In the genomic region with DNA sequence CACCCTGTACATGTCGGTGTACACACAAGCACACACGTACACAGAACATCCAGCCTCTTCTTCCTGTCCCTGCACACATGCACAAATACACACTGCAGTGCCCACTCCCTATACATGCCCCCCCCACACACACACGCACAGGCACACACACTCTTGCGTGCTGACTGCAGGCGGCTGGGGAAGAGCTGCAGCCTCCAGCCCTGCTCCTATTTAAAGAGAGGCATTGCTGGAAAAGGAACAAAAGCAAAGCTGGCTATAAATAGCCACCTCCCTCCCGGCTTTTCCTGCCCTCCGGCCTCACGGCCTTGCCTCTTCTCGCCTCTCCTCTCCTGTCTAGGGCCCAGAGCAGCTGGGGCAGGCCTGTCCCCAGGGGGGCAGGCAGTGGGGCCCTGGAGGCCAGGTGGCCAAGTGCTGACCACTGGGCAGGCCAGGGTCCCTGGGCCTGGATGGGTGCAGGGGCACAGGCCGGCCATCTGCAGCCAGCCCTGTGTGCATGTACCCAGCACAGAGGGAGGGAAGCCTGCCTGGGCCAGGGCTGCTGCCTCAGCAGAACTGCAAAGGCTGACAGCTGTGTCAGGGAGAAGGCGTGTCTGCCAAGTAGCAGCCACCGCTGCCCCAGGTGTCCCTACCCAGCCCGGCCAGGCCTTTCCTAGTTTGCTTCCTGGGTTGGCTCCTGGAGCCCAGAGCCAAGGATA, we compare ENCODE assay signal across 8 cellular contexts. TPM values are rescaled to one million over a fixed set of nuclear protein-coding genes. Genes with fewer than 3 reads are reported as not detected.
DNase-seq lines count a peak whose midpoint lies in the region; ATAC-seq and TF ChIP-seq lines count a peak whose summit lies in the region.

No MANE protein-coding gene starts in this region.

- TF ChIP-seq CTCF in lower lobe of right lung (IDR thresholded peaks at IDR 0.05) (no peak), tibial nerve (IDR thresholded peaks at IDR 0.05) (no peak)

- H3K4me1 ChIP-seq in BLaER1 (peaks cover 84% of the 10 kb centered on the region), lower lobe of right lung (peaks cover 27% of the 10 kb centered on the region), tibial nerve (peaks cover 0 to 44% (median 18%) of the 10 kb centered on the region in 4 donors)

- peak; percentile 49 for DNase-seq in NCI-H1694 treated with DMSO at 0.1 percent for 48 hours (lab: John Stamatoyannopoulos, UW)
- DNase-seq in cerebellar cortex (ENCODE audit: low spot score) = peak; percentile 88
- no peak for DNase-seq in lower lobe of right lung
- no peak for DNase-seq in tibial nerve (ENCODE audit: low spot score in 2 of 2)
- no peak for DNase-seq in GM19238 (ENCODE audit: insufficient read length, low spot score)
- no peak for DNase-seq in stimulated activated CD8-positive, alpha-beta memory T cell treated with anti-CD3 and anti-CD28 coated beads, Interleukin-4, amount 100 ng/mL, for 48 hours

- ATAC-seq in lower lobe of right lung (peak; percentile 56 to 59), GM19328 (IDR thresholded peaks at IDR 0.05; ENCODE audit: unreplicated experiment) (no peak)

- H3K27me3 ChIP-seq in BLaER1 = no peaks in the 10 kb centered on the region
- peaks cover 6% of the 10 kb centered on the region for H3K27me3 ChIP-seq in lower lobe of right lung (ENCODE audit: low read depth)
- H3K27me3 ChIP-seq in tibial nerve = peaks cover 0 to 27% of the 10 kb centered on the region in 2 donors

- H3K4me3 ChIP-seq in BLaER1 (peak overlapping the region; percentile 12; the same call in 1 of the 2 replicates), lower lobe of right lung (no peak overlapping the region), tibial nerve (no peak overlapping the region)

- intact Hi-C loops in lower lobe of right lung (cut with DNase I) = no loop called here

- WGBS in tibial nerve, 2 donors = 25 to 27% methylated on average over 12 to 13 of the region's 13 CpGs

- no peak for TF ChIP-seq EP300 in tibial nerve (IDR thresholded peaks at IDR 0.05)

- peak overlapping the region; percentile 77 for H3K4me2 ChIP-seq in BLaER1

- H3K36me3 ChIP-seq in BLaER1 (0 out of 2 replicates have a peak, but pooled peaks cover 2% of the 10 kb centered on the region), lower lobe of right lung (no peaks in the 10 kb centered on the region), tibial nerve (no peaks in the 10 kb centered on the region)

- H3K27ac ChIP-seq in BLaER1 = peak overlapping the region; percentile 49
- H3K27ac ChIP-seq in lower lobe of right lung = peak overlapping the region; percentile 73
- peak overlapping the region in 3 of 4 donors; percentile 4 to 70 (median 63) for H3K27ac ChIP-seq in tibial nerve

- H3K9me3 ChIP-seq in BLaER1 = no peaks in the 10 kb centered on the region
- no peaks in the 10 kb centered on the region for H3K9me3 ChIP-seq in lower lobe of right lung
- no peaks in the 10 kb centered on the region for H3K9me3 ChIP-seq in tibial nerve

- H3K9ac ChIP-seq in BLaER1 = peak overlapping the region; percentile 11; the same call in 1 of the 2 replicates

- TF ChIP-seq POLR2A in tibial nerve (IDR thresholded peaks at IDR 0.05) = no peak

- H4K20me1 ChIP-seq in BLaER1 = peaks cover 32% of the 10 kb centered on the region

RNA-seq across cellular contexts. Expression of gene RTN4RL1, which starts 25.4 kb away (rescaled TPM):
- total RNA-seq in lower lobe of right lung (5.8 TPM), tibial nerve (10 to 100 TPM in 1 of 4 donors, 1 to 10 TPM in 3; 7.3 to 12.6 (median 7.8) TPM)

RNA-seq across cellular contexts. Expression of gene DPH1, which starts 30.2 kb away (rescaled TPM):
- total RNA-seq in lower lobe of right lung (38.0 TPM), tibial nerve (100 to 1,000 TPM in 1 of 4 donors, 10 to 100 TPM in 3; 56.3 to 137 (median 63.9) TPM)

RNA-seq across cellular contexts. Expression of gene OVCA2, which starts 42.1 kb away (rescaled TPM):
- 20.3 TPM for total RNA-seq in lower lobe of right lung
- total RNA-seq in tibial nerve = 10 to 100 TPM; 18.6 to 37.3 (median 35.0) TPM

RNA-seq across cellular contexts. Expression of gene HIC1, which starts 55.2 kb away (rescaled TPM):
- total RNA-seq in lower lobe of right lung (20.6 TPM), tibial nerve (10 to 100 TPM; 27.6 to 64.7 (median 50.0) TPM)

Comparison
In these comparisons a context has a peak if more than half of its experiments do, and no peak if none do; other contexts are left out.
1. DNase-seq: peak in NCI-H1694 treated with DMSO at 0.1 percent for 48 hours (single experiment) and cerebellar cortex (single experiment); none in lower lobe of right lung (single experiment), tibial nerve (0 of 2), GM19238 (single experiment) and stimulated activated CD8-positive, alpha-beta memory T cell treated with anti-CD3 and anti-CD28 coated beads, Interleukin-4, amount 100 ng/mL, for 48 hours (single experiment).
2. Peak in every context shown above with its lines, with median percentiles within 50 percentile points of each other: H3K27ac ChIP-seq.